Comparison of ENCODE assay signal across 9 cellular contexts in the genomic region with DNA sequence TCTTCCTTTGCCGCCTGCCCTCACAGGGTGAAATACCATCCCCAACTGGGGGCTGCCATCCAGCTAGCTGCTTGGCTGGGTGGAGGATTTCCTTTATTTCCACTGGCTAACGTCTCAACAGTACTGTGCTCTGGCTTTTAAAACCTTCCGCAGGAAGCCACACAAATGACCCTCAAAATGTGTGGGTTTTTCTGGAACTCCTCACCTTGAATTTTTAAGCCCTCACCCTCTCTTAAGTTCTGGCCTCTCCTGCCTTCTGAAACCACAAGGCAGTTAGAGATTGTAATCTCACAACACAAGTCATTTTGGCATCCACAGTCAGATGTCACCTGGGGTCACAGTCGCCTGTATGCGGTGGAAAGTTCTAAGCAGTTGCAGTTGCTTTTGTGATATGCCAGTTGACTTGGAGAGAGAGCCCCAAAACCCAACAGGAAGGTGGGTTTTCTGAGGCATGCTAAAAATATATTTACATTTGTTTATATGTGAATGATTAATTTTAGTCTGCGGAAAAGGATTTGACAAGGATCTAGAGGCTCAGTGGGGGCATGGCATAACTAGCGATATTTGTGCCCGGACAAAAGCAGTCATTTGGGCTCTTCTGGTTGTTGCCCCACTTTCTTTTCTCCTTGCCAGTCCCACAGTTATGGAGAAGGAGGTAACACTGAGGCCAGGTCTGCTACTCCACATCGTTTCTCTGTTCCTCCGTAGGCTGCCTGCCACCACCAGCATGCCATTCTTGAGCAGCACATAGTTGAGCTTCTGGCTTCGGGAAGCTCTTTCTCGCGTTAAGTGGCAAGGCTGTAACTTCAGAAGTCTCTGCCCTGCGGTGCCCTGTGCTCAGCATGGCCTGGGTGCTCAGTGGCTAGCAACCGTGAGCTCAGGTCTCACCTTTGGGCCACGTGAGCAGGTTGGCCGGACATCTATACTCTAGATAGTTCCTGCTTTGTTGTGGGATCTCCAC.
A peak's percentile ranks its signal among the peaks of the same experiment; 100 is the strongest.
DNase-seq lines count a peak whose midpoint lies in the region; ATAC-seq, FAIRE-seq and TF ChIP-seq lines count a peak whose summit lies in the region.
"Had no signal": no experiment of that assay in that cellular context is flagged by ENCODE, and none has a peak within 500 bp of the region (broad histone marks: within the 10 kb centered on the region; RNA-seq: fewer than 3 reads in every experiment).

No MANE protein-coding gene starts in this region.

- TF ChIP-seq CTCF in activated B cell treated with CpG ODN at 0.5 μM for 24 hours (IDR thresholded peaks at IDR 0.05) (no peak), pancreas (IDR thresholded peaks at IDR 0.05) (no peak)

- H3K27me3 Mint-ChIP-seq in activated B cell treated with CpG ODN at 0.5 μM for 24 hours, result no peaks in the 10 kb centered on the region
- no peaks in the 10 kb centered on the region for H3K27me3 Mint-ChIP-seq in effector memory CD8-positive, alpha-beta T cell

- no peak overlapping the region for H3K27ac ChIP-seq in pancreas

- intact Hi-C loops in activated B cell treated with CpG ODN at 0.5 μM for 24 hours (cut with micrococcal nuclease), result no loop called here
- intact Hi-C loops in pancreas (cut with DNase I), result no loop called here

- peaks cover 3% of the 10 kb centered on the region for H3K9me3 Mint-ChIP-seq in activated B cell treated with CpG ODN at 0.5 μM for 24 hours
- H3K9me3 Mint-ChIP-seq in effector memory CD8-positive, alpha-beta T cell, result peaks cover 0 to 2% of the 10 kb centered on the region in 2 donors

- no peaks in the 10 kb centered on the region for H3K4me1 ChIP-seq in pancreas

- 89 to 91% methylated on average over 17 of the region's 17 CpGs for WGBS in pancreas, 2 donors

- no peak overlapping the region for H3K4me3 ChIP-seq in pancreas

- no peak overlapping the region for H3K27ac Mint-ChIP-seq in activated B cell treated with CpG ODN at 0.5 μM for 24 hours
- H3K27ac Mint-ChIP-seq in effector memory CD8-positive, alpha-beta T cell, result peak overlapping the region; percentile 72 to 89

- no peak for FAIRE-seq in pancreas (lab: Jason Lieb, UNC)

- POLR2A ChIA-PET in activated B cell treated with CpG ODN at 0.5 μM for 24 hours (lab: Charles Lee), result interaction anchor here (0.7 kb wide), 4 partner anchors 125 to 936 kb away, joined by 3 to 7 read pairs (median 4); no protein-coding TSS in a partner anchor

- H3K27me3 ChIP-seq in pancreas, result no peaks in the 10 kb centered on the region

- CTCF ChIA-PET in activated B cell treated with CpG ODN at 0.5 μM for 24 hours (lab: Charles Lee), result no interaction called here

- H3K4me3 Mint-ChIP-seq in activated B cell treated with CpG ODN at 0.5 μM for 24 hours, result peak overlapping the region; percentile 50
- H3K4me3 Mint-ChIP-seq in effector memory CD8-positive, alpha-beta T cell, result peak overlapping the region; percentile 71 to 72

- H3K4me1 Mint-ChIP-seq in activated B cell treated with CpG ODN at 0.5 μM for 24 hours, result peaks cover 25% of the 10 kb centered on the region
- H3K4me1 Mint-ChIP-seq in effector memory CD8-positive, alpha-beta T cell (ENCODE audit: low read depth in 2 of 2), result peaks cover 31 to 37% of the 10 kb centered on the region in 2 donors

- H3K36me3 ChIP-seq in pancreas, result no peaks in the 10 kb centered on the region

- no peaks in the 10 kb centered on the region for H3K9me3 ChIP-seq in pancreas

- DNase-seq in AML-193 (lab: John Stamatoyannopoulos, UW) (peak; percentile 99), activated B cell treated with CpG ODN at 0.5 μM for 24 hours (no peak), pancreas (no peak), NCI-H1105 treated with DMSO at 0.1 percent for 48 hours (lab: John Stamatoyannopoulos, UW) (no peak), HCEC 1CT (no peak)
- peak; percentile 25 to 35 (median 27) for DNase-seq in effector memory CD8-positive, alpha-beta T cell

- H3K36me3 Mint-ChIP-seq in activated B cell treated with CpG ODN at 0.5 μM for 24 hours (ENCODE audit: low read depth), result peaks cover 7% of the 10 kb centered on the region
- no peaks in the 10 kb centered on the region for H3K36me3 Mint-ChIP-seq in effector memory CD8-positive, alpha-beta T cell (ENCODE audit: insufficient read depth)

- peak; percentile 71 for ATAC-seq in HG02678 (IDR thresholded peaks at IDR 0.05; ENCODE audit: unreplicated experiment)
- ATAC-seq in activated B cell treated with CpG ODN at 0.5 μM for 24 hours (ENCODE audit: low read depth), result peak; percentile 31
- ATAC-seq in effector memory CD8-positive, alpha-beta T cell (replicated peaks), result peak; percentile 86
- ATAC-seq in pancreas, result no peak
- no peak for ATAC-seq in GM19035 (IDR thresholded peaks at IDR 0.05; ENCODE audit: unreplicated experiment)
- ATAC-seq: HCT116 had no signal

Comparison
In these comparisons a context has a peak if more than half of its experiments do, and no peak if none do; other contexts are left out.
1. DNase-seq: peak in AML-193 (2 of 2) and effector memory CD8-positive, alpha-beta T cell (3 of 3); none in activated B cell treated with CpG ODN at 0.5 μM for 24 hours (single experiment), pancreas (0 of 6), NCI-H1105 treated with DMSO at 0.1 percent for 48 hours (single experiment) and HCEC 1CT (single experiment).
2. ATAC-seq: peak in HG02678 (single experiment), activated B cell treated with CpG ODN at 0.5 μM for 24 hours (single experiment) and effector memory CD8-positive, alpha-beta T cell (single experiment); none in pancreas (0 of 4) and GM19035 (single experiment).